In genomic region chr16:31142109-31143035, GRCh38 we compare ENCODE assay signal across 1 cellular context.
TF ChIP-seq lines count a peak whose summit lies in the region.

No MANE protein-coding gene starts in this region.

TF ChIP-seq in WTC11, 78 proteins besides CTCF, POLR2A, EP300 and RAD21 (continued from another document and continues in another):
- TF ChIP-seq ZNF532 (CRISPR knock-in tag; IDR thresholded peaks at IDR 0.05; ENCODE audit: borderline replicate concordance) (no peak), ZMAT4 (CRISPR knock-in tag; IDR thresholded peaks at IDR 0.05) (no peak), MLX (CRISPR knock-in tag; IDR thresholded peaks at IDR 0.05) (0 out of 2 replicates have a peak, but pooled peaks have one; percentile 29), ATF1 (CRISPR knock-in tag; IDR thresholded peaks at IDR 0.05) (no peak; the same call in 1 of the 2 replicates), ZNF423 (CRISPR knock-in tag; IDR thresholded peaks at IDR 0.05) (no peak), NFYB (CRISPR knock-in tag; conservative IDR thresholded peaks at IDR 0.05; ENCODE audit: low read depth) (peak; percentile 53; the same call in 1 of the 2 replicates), KAT7 (CRISPR knock-in tag; IDR thresholded peaks at IDR 0.05; ENCODE audit: borderline replicate concordance) (peak; percentile 95; the same call in 1 of the 2 replicates), ZNF396 (CRISPR knock-in tag; IDR thresholded peaks at IDR 0.05; ENCODE audit: borderline replicate concordance) (no peak), MXD4 (CRISPR knock-in tag; IDR thresholded peaks at IDR 0.05; ENCODE audit: borderline replicate concordance) (no peak), PREB (CRISPR knock-in tag; IDR thresholded peaks at IDR 0.05; ENCODE audit: borderline replicate concordance) (peak; percentile 68; the same call in 1 of the 2 replicates), EMX1 (CRISPR knock-in tag; IDR thresholded peaks at IDR 0.05) (no peak), IRF1 (CRISPR knock-in tag; IDR thresholded peaks at IDR 0.05) (peak; percentile 96), TP53 (CRISPR knock-in tag; IDR thresholded peaks at IDR 0.05) (peak; percentile 97), ZNF416 (CRISPR knock-in tag; IDR thresholded peaks at IDR 0.05) (no peak), NFATC4 (CRISPR knock-in tag; IDR thresholded peaks at IDR 0.05) (no peak), JAZF1 (CRISPR knock-in tag; IDR thresholded peaks at IDR 0.05) (no peak), ZNF281 (CRISPR knock-in tag; IDR thresholded peaks at IDR 0.05) (no peak), CREM (CRISPR knock-in tag; IDR thresholded peaks at IDR 0.05) (peak; percentile 78; the same call in 1 of the 2 replicates), MAX (CRISPR knock-in tag; IDR thresholded peaks at IDR 0.05) (peak; percentile 92), ELF4 (CRISPR knock-in tag; IDR thresholded peaks at IDR 0.05; ENCODE audit: low read depth) (0 out of 2 replicates have a peak, but pooled peaks have one; percentile 58), NR3C1 (CRISPR knock-in tag; conservative IDR thresholded peaks at IDR 0.05; ENCODE audit: low read depth) (peak; percentile 90; the same call in 1 of the 2 replicates), SP1 (CRISPR knock-in tag; conservative IDR thresholded peaks at IDR 0.05) (peak; percentile 89), USF2 (CRISPR knock-in tag; IDR thresholded peaks at IDR 0.05) (no peak), ZNF263 (CRISPR knock-in tag; IDR thresholded peaks at IDR 0.05; ENCODE audit: low read depth) (peak; percentile 54; the same call in 1 of the 2 replicates), USF1 (CRISPR knock-in tag; IDR thresholded peaks at IDR 0.05) (peak; percentile 53), PRDM15 (CRISPR knock-in tag; IDR thresholded peaks at IDR 0.05) (peak; percentile 69), NR1H2 (CRISPR knock-in tag; IDR thresholded peaks at IDR 0.05) (no peak), HMGXB4 (CRISPR knock-in tag; IDR thresholded peaks at IDR 0.05) (peak; percentile 65), ATF6 (CRISPR knock-in tag; IDR thresholded peaks at IDR 0.05) (no peak), CDX4 (CRISPR knock-in tag; IDR thresholded peaks at IDR 0.05; ENCODE audit: borderline replicate concordance) (no peak), ZNF232 (CRISPR knock-in tag; IDR thresholded peaks at IDR 0.05) (no peak; the same call in 1 of the 2 replicates)
